8 cellular contexts compared by ENCODE assay signal in the genomic region with DNA sequence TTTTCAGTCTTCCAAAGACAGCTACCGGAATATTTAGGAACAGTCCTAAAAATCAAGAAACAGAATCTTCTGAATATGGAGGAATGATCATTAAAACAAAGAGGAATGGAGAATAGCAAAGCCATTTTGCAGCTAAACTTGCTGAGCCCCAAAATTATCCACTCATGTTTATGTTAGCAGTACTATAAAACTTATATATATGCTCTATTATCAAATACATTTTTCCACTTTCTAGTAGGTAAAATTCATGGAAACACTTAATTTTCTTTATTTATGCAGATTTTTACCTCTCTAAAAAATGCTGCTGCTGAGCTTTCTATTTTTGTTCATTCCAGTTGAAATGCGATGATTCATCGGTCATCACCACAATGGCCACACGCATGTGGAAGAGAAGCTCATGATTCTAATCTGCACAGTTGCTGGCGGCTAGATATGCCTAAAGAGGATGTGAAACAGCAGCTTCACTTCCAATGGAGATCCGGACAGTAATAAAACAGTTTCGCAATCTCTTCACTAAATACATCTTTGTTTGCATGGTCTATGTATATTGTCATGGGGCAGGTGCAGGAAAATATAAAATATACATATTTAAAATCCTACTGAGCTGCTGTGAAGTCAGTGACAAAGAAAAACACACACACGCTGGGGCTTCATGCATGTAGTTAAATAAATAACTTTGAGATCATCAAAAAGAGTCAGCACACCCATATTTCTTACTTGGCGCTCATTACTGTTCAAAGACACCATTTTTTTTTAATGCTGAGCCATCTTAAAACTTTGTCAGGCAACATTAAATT.
DNase-seq lines count a peak whose midpoint lies in the region; TF ChIP-seq lines count a peak whose summit lies in the region.

No MANE protein-coding gene starts in this region.

- DNase-seq in GM13976 (ENCODE audit: low spot score) (peak; percentile 70), HCEC 1CT (peak; percentile 73), KG1 (lab: John Stamatoyannopoulos, UW) (peak; percentile 65), UCSD-AML1 (lab: John Stamatoyannopoulos, UW; ENCODE audit: unreplicated experiment) (peak; percentile 62), 8988T (no peak), kidney glomerular epithelial cell (lab: John Stamatoyannopoulos, UW) (no peak)
- no peak for DNase-seq in activated T-cell treated with anti-CD3 and anti-CD28 coated beads, Interleukin-2, amount 50 U/mL, for 1 hour

- no peak for TF ChIP-seq CTCF in GM13976 (IDR thresholded peaks at IDR 0.05; ENCODE audit: borderline replicate concordance, control extremely low read depth, extremely low read depth, insufficient read depth, missing control alignments)
- no peak for TF ChIP-seq CTCF in liver (IDR thresholded peaks at IDR 0.05; ENCODE audit: low read depth, low read length, missing input control)

- H3K4me3 ChIP-seq in liver (ENCODE audit: low read depth in 1 of 3, low read length in 3 of 3), result no peak overlapping the region

- H3K27ac ChIP-seq in liver (ENCODE audit: low read depth in 1 of 2, low read length in 2 of 2), result no peak overlapping the region

- no peak overlapping the region for H3K9ac ChIP-seq in liver (ENCODE audit: low read depth in 1 of 2, low read length in 2 of 2)

- no peaks in the 10 kb centered on the region for H3K27me3 ChIP-seq in liver (ENCODE audit: control insufficient read depth in 4 of 4, insufficient read depth in 4 of 4, low read length in 3 of 4)

- peak in 1 of 2 donors; percentile 5 for TF ChIP-seq RAD21 in liver (IDR thresholded peaks at IDR 0.05)

- in situ Hi-C loops in GM13976 (cut with MboI; ENCODE audit: low sequenced_read_pairs, unreplicated experiment), result no loop called here

- no peaks in the 10 kb centered on the region for H3K36me3 ChIP-seq in liver (ENCODE audit: control insufficient read depth in 4 of 4, insufficient read depth in 3 of 4, low read depth in 1 of 4, low read length in 3 of 4)

- no peaks in the 10 kb centered on the region for H3K9me3 ChIP-seq in liver (ENCODE audit: control insufficient read depth in 4 of 4, low read length in 3 of 4)

- WGBS in liver, result 72% methylated on average over 9 of the region's 9 CpGs

- H3K4me1 ChIP-seq in liver (ENCODE audit: control insufficient read depth in 4 of 4, insufficient read depth in 4 of 4, low read length in 3 of 4), result no peaks in the 10 kb centered on the region

TF ChIP-seq in liver, 16 proteins besides CTCF, POLR2A, EP300 and RAD21:
- TF ChIP-seq HNF4A (conservative IDR thresholded peaks at IDR 0.05) (no peak), EGR1 (IDR thresholded peaks at IDR 0.05; ENCODE audit: low read depth in 2 of 2) (no peak), NR2F2 (IDR thresholded peaks at IDR 0.05) (no peak), SP1 (IDR thresholded peaks at IDR 0.05) (no peak), GABPA (IDR thresholded peaks at IDR 0.05 in 1 of 2, conservative IDR thresholded peaks at IDR 0.05 in 1 of 2) (no peak), TAF1 (conservative IDR thresholded peaks at IDR 0.05) (no peak), FOXA1 (IDR thresholded peaks at IDR 0.05) (no peak), YY1 (IDR thresholded peaks at IDR 0.05) (peak; percentile 35), HNF4G (IDR thresholded peaks at IDR 0.05) (no peak), RXRA (IDR thresholded peaks at IDR 0.05) (no peak), FOXA2 (IDR thresholded peaks at IDR 0.05) (no peak), JUND (IDR thresholded peaks at IDR 0.05) (peak in 1 of 2 donors; percentile 60)
- TF ChIP-seq, protein P1, sequence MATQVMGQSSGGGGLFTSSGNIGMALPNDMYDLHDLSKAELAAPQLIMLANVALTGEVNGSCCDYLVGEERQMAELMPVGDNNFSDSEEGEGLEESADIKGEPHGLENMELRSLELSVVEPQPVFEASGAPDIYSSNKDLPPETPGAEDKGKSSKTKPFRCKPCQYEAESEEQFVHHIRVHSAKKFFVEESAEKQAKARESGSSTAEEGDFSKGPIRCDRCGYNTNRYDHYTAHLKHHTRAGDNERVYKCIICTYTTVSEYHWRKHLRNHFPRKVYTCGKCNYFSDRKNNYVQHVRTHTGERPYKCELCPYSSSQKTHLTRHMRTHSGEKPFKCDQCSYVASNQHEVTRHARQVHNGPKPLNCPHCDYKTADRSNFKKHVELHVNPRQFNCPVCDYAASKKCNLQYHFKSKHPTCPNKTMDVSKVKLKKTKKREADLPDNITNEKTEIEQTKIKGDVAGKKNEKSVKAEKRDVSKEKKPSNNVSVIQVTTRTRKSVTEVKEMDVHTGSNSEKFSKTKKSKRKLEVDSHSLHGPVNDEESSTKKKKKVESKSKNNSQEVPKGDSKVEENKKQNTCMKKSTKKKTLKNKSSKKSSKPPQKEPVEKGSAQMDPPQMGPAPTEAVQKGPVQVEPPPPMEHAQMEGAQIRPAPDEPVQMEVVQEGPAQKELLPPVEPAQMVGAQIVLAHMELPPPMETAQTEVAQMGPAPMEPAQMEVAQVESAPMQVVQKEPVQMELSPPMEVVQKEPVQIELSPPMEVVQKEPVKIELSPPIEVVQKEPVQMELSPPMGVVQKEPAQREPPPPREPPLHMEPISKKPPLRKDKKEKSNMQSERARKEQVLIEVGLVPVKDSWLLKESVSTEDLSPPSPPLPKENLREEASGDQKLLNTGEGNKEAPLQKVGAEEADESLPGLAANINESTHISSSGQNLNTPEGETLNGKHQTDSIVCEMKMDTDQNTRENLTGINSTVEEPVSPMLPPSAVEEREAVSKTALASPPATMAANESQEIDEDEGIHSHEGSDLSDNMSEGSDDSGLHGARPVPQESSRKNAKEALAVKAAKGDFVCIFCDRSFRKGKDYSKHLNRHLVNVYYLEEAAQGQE (IDR thresholded peaks at IDR 0.05), result no peak
- TF ChIP-seq, protein P2, sequence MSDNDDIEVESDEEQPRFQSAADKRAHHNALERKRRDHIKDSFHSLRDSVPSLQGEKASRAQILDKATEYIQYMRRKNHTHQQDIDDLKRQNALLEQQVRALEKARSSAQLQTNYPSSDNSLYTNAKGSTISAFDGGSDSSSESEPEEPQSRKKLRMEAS (IDR thresholded peaks at IDR 0.05), result peak; percentile 21
- TF ChIP-seq, protein P3, sequence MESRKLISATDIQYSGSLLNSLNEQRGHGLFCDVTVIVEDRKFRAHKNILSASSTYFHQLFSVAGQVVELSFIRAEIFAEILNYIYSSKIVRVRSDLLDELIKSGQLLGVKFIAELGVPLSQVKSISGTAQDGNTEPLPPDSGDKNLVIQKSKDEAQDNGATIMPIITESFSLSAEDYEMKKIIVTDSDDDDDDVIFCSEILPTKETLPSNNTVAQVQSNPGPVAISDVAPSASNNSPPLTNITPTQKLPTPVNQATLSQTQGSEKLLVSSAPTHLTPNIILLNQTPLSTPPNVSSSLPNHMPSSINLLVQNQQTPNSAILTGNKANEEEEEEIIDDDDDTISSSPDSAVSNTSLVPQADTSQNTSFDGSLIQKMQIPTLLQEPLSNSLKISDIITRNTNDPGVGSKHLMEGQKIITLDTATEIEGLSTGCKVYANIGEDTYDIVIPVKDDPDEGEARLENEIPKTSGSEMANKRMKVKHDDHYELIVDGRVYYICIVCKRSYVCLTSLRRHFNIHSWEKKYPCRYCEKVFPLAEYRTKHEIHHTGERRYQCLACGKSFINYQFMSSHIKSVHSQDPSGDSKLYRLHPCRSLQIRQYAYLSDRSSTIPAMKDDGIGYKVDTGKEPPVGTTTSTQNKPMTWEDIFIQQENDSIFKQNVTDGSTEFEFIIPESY (IDR thresholded peaks at IDR 0.05), result no peak
- TF ChIP-seq, protein P4, sequence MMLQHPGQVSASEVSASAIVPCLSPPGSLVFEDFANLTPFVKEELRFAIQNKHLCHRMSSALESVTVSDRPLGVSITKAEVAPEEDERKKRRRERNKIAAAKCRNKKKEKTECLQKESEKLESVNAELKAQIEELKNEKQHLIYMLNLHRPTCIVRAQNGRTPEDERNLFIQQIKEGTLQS (IDR thresholded peaks at IDR 0.05), result no peak

Comparison
In these comparisons a context has a peak if more than half of its experiments do, and no peak if none do; other contexts are left out.
1. DNase-seq: peak in GM13976 (single experiment), HCEC 1CT (single experiment), KG1 (single experiment) and UCSD-AML1 (single experiment); none in activated T-cell treated with anti-CD3 and anti-CD28 coated beads, Interleukin-2, amount 50 U/mL, for 1 hour (single experiment), 8988T (single experiment) and kidney glomerular epithelial cell (single experiment).